In genomic region chr10:91756286-91756685, GRCh38 we compare ENCODE assay signal across 22 cellular contexts. TPM values are rescaled to one million over a fixed set of nuclear protein-coding genes. Genes with fewer than 3 reads are reported as not detected.
DNase-seq lines count a peak whose midpoint lies in the region; ATAC-seq, FAIRE-seq and TF ChIP-seq lines count a peak whose summit lies in the region.
"Had no signal": no experiment of that assay in that cellular context is flagged by ENCODE, and none has a peak within 500 bp of the region (broad histone marks: within the 10 kb centered on the region; RNA-seq: fewer than 3 reads in every experiment).

No MANE protein-coding gene starts in this region.

- DNase-seq in BJ (ENCODE audit: low read depth) (peak; percentile 38), M059J (ENCODE audit: low read depth) (peak; percentile 49), K562 (ENCODE audit: extremely low read depth in 1 of 4, low spot score in 3 of 4) (no peak), iris pigment epithelial cell (ENCODE audit: low read depth) (peak; percentile 90), foreskin melanocyte (no peak), NCI-H2081 treated with DMSO at 0.1 percent for 48 hours (lab: John Stamatoyannopoulos, UW) (no peak), small intestine (no peak), HTR-8/SVneo (ENCODE audit: insufficient read length, low spot score) (no peak)
- DNase-seq: activated CD8-positive, alpha-beta T cell treated with anti-CD3 and anti-CD28 coated beads for 36 hours; adrenal gland; BE2C; cortex of kidney; DMS53; lower lobe of right lung; NCI-H1694 treated with DMSO at 0.1 percent for 48 hours; NCI-H510A treated with DMSO at 0.1 percent for 48 hours; right lobe of liver; stimulated activated CD4-positive, alpha-beta T cell treated with anti-CD3 and anti-CD28 coated beads, Interleukin-4, amount 100 ng/mL, for 4 hours; trophoblast cell had no signal

- H3K4me2 ChIP-seq in K562 (ENCODE audit: insufficient read depth, low read length): no peak overlapping the region
- H3K4me2 ChIP-seq: GM23338 had no signal

- no peak for TF ChIP-seq POLR2A in K562 (conservative IDR thresholded peaks at IDR 0.05)

- H3K27me3 ChIP-seq in BJ (ENCODE audit: control insufficient read depth, insufficient read depth, low read length) (no peaks in the 10 kb centered on the region), K562 (ENCODE audit: control insufficient read depth in 2 of 2, insufficient read depth in 2 of 2, low read length in 2 of 2) (no peaks in the 10 kb centered on the region), small intestine (ENCODE audit: control insufficient read depth in 2 of 2, insufficient read depth in 2 of 2, low read length in 2 of 2) (no peaks in the 10 kb centered on the region)
- H3K27me3 ChIP-seq: adrenal gland, right lobe of liver had no signal

- no peak overlapping the region for H3K4me3 ChIP-seq in BJ (ENCODE audit: low read depth, low read length)
- H3K4me3 ChIP-seq in K562: no peak overlapping the region
- H3K4me3 ChIP-seq in small intestine (ENCODE audit: low read depth in 1 of 2, low read length in 2 of 2): no peak overlapping the region
- H3K4me3 ChIP-seq: adrenal gland, GM23338, lower lobe of right lung, right lobe of liver had no signal

- H3K4me1 ChIP-seq in K562 (replicated peaks in 1 of 2; ENCODE audit: control insufficient read depth in 2 of 2, insufficient read depth in 2 of 2, low read length in 2 of 2) (no peaks in the 10 kb centered on the region; a peak in 1 of 5 replicates), small intestine (ENCODE audit: control insufficient read depth in 2 of 2, insufficient read depth in 1 of 2, low read depth in 1 of 2, low read length in 1 of 2) (no peaks in the 10 kb centered on the region)
- H3K4me1 ChIP-seq: adrenal gland, BE2C, lower lobe of right lung, right lobe of liver had no signal

- intact Hi-C loops in K562 (cut with micrococcal nuclease): loop anchor here (10.0 kb wide), 1 partner anchor 99 kb away; no protein-coding TSS in a partner anchor

- CTCF ChIA-PET in BJ (lab: Yijun Ruan, JAX): interaction anchor here (1.0 to 1.6 kb wide), 2 partner anchors 15 to 152 kb away, joined by 3 read pairs; no protein-coding TSS in a partner anchor
- CTCF ChIA-PET in K562 (lab: Yijun Ruan, JAX; ENCODE audit: low intra/inter-chr PET ratio): no interaction called here

- H3K9me3 ChIP-seq in K562 (replicated peaks; ENCODE audit: control insufficient read depth, insufficient read depth, low read depth, low read length): no peaks in the 10 kb centered on the region
- H3K9me3 ChIP-seq in small intestine (ENCODE audit: control insufficient read depth, low read depth): no peaks in the 10 kb centered on the region
- H3K9me3 ChIP-seq: adrenal gland, BE2C, lower lobe of right lung, right lobe of liver had no signal

- no peak overlapping the region for H2AFZ ChIP-seq in K562 (ENCODE audit: low read depth, low read length)
- H2AFZ ChIP-seq: GM23338 had no signal

- BruUV-seq in K562 (replicated peaks; lab: Mats Ljungman, UMichigan): no TSS peak

- H3K27ac ChIP-seq in K562 (ENCODE audit: extremely low read depth, low read depth, low read length): no peak overlapping the region
- no peak overlapping the region for H3K27ac ChIP-seq in small intestine (ENCODE audit: low read depth in 1 of 2, low read length in 1 of 2)
- H3K27ac ChIP-seq: adrenal gland, lower lobe of right lung, right lobe of liver, VCaP had no signal

- H3K9me1 ChIP-seq in K562 (ENCODE audit: control insufficient read depth, insufficient read depth, low read length): no peaks in the 10 kb centered on the region

- 22% methylated on average over 2 of the region's 2 CpGs for WGBS in K562 (ENCODE audit: insufficient coverage, low coverage, missing lambda C conversion rate)
- WGBS in small intestine, 3 donors: 59 to 62% (median 61%) methylated on average over 2 of the region's 2 CpGs

- TF ChIP-seq EP300 in K562 (IDR thresholded peaks at IDR 0.05; ENCODE audit: low read length): no peak

- H3K36me3 ChIP-seq in BJ (ENCODE audit: control insufficient read depth, insufficient read depth, low read length): no peaks in the 10 kb centered on the region
- no peaks in the 10 kb centered on the region for H3K36me3 ChIP-seq in K562 (ENCODE audit: control insufficient read depth, insufficient read depth, low read length)
- H3K36me3 ChIP-seq in small intestine (ENCODE audit: control insufficient read depth in 2 of 2, insufficient read depth in 2 of 2, low read length in 2 of 2): no peaks in the 10 kb centered on the region
- H3K36me3 ChIP-seq: adrenal gland, BE2C, lower lobe of right lung, right lobe of liver had no signal

- ATAC-seq in K562: no peak
- ATAC-seq: activated CD8-positive, alpha-beta T cell treated with anti-CD3 and anti-CD28 coated beads for 36 hours; esophagus mucosa; GM23338; lower lobe of right lung; right lobe of liver had no signal

- no peaks in the 10 kb centered on the region for H4K20me1 ChIP-seq in K562 (replicated peaks; ENCODE audit: control insufficient read depth, insufficient read depth, low read length)

- TF ChIP-seq CTCF in BJ (IDR thresholded peaks at IDR 0.05; ENCODE audit: insufficient read depth, low read depth, low read length) (no peak), K562 (IDR thresholded peaks at IDR 0.05 in 2 of 3, conservative IDR thresholded peaks at IDR 0.05 in 1 of 3; ENCODE audit: insufficient read depth in 2 of 3, low read depth in 1 of 3, low read length in 3 of 3) (no peak)

- no peak overlapping the region for H3K9ac ChIP-seq in K562 (ENCODE audit: insufficient read depth in 1 of 2, low read depth in 2 of 2, low read length in 2 of 2)

- POLR2A ChIA-PET in BJ (lab: Charles Lee): no interaction called here
- POLR2A ChIA-PET in K562 (lab: Yijun Ruan, JAX): interaction anchor here (0.6 kb wide), 1 partner anchor 50 kb away, joined by 3 read pairs; no protein-coding TSS in a partner anchor

- no peaks in the 10 kb centered on the region for H3K79me2 ChIP-seq in K562 (ENCODE audit: control insufficient read depth, insufficient read depth, low read length)

- in situ Hi-C loops in K562 (cut with MboI): loop anchor here (25.0 kb wide), 1 partner anchor 681 kb away; no protein-coding TSS in a partner anchor

- FAIRE-seq in K562 (lab: Jason Lieb, UNC) (no peak), small intestine (lab: Jason Lieb, UNC) (no peak), HTR-8/SVneo (lab: Jason Lieb, UNC) (no peak)

- TF ChIP-seq RAD21 in K562 (CRISPR knock-in tag; conservative IDR thresholded peaks at IDR 0.05 in 1 of 2, IDR thresholded peaks at IDR 0.05 in 1 of 2): no peak

TF ChIP-seq in K562, 482 proteins besides CTCF, POLR2A, EP300 and RAD21 (continues in another document):
- TF ChIP-seq ZFP36 (IDR thresholded peaks at IDR 0.05; ENCODE audit: low read depth, low read length, partially characterized antibody): no peak
- no peak for TF ChIP-seq ZNF232 (CRISPR knock-in tag; IDR thresholded peaks at IDR 0.05)
- TF ChIP-seq JUND (IDR thresholded peaks at IDR 0.05; ENCODE audit: borderline replicate concordance, low read depth, low read length): peak; percentile 12; the same call in 1 of the 2 replicates
- no peak for TF ChIP-seq JUND (tag; IDR thresholded peaks at IDR 0.05; ENCODE audit: borderline replicate concordance, low read depth, low read length)
- peak; percentile 34; the same call in 1 of the 2 replicates for TF ChIP-seq ATF3 (IDR thresholded peaks at IDR 0.05)
- no peak for TF ChIP-seq ATF3 (CRISPR knock-in tag; conservative IDR thresholded peaks at IDR 0.05)
- TF ChIP-seq MAFG (tag; conservative IDR thresholded peaks at IDR 0.05): peak; percentile 15; the same call in 1 of the 2 replicates
- TF ChIP-seq ZNF507 (tag; conservative IDR thresholded peaks at IDR 0.05): no peak
- no peak for TF ChIP-seq HCFC1 (IDR thresholded peaks at IDR 0.05; ENCODE audit: low read depth, low read length)
- no peak for TF ChIP-seq PCBP2 (IDR thresholded peaks at IDR 0.05; ENCODE audit: low read depth, low read length, poor library complexity, severe bottlenecking)

RNA-seq across cellular contexts. Expression of gene TNKS2, which starts 41.9 kb away (rescaled TPM):
- polyA plus RNA-seq in BJ (2011; rRNA removed) (16.6 and 29.3 TPM in 2 replicates), K562 (2011; rRNA removed) (15.2 and 19.8 TPM in 2 replicates), K562 (2014; fragmentation: Illumina TruSeq; extraction: Trizol) (12.9 and 14.1 TPM in 2 replicates), K562 (2014; fragmentation: Nextera tagmentation; extraction: Ambion mirVana) (1 to 10 TPM; 3.5 to 6.0 TPM), K562 (2014; rRNA removed) (9.2 TPM in 2 replicates), small intestine (10 to 100 TPM in 1 of 3 donors, 1 to 10 TPM in 2; 9.2 to 10.5 (median 9.8) TPM)
- polyA minus RNA-seq in BJ (2011; rRNA and poly(A)+ RNA removed): 24.5 and 28.9 TPM in 2 replicates
- total RNA-seq in M059J (2014; rRNA removed; shearing (Covaris generic)): 17.3 and 30.0 TPM in 2 replicates
- total RNA-seq in K562 (2011; cell fraction: chromatin; rRNA removed; ENCODE audit: low replicate concordance): 13.9 and 33.4 TPM in 2 replicates
- 8.2 and 10.7 TPM in 2 replicates for total RNA-seq in K562 (2011; cell fraction: nucleolus; rRNA removed)
- 15.0 and 18.2 TPM in 2 replicates for total RNA-seq in K562 (2011; cell fraction: nucleoplasm; rRNA removed)
- total RNA-seq in K562 (2014; rRNA removed) (8.6 and 10.8 TPM in 2 replicates), K562 (2014; rRNA removed; fragmentation: Illumina TruSeq; extraction: Trizol) (7.0 and 8.4 TPM in 2 replicates), K562 (2015; rRNA removed; fragmentation: Illumina TruSeq; extraction: Trizol) (5.1 and 5.8 TPM in 2 replicates), K562 (2021) (13.5 and 15.2 TPM in 2 replicates)
- 4.8 and 7.6 TPM in 2 replicates for polyA plus RNA-seq in K562 (2011; cell fraction: cytosol; rRNA removed)
- 13.3 and 16.1 TPM in 2 replicates for polyA plus RNA-seq in K562 (2011; cell fraction: nucleus; rRNA removed)
- polyA plus RNA-seq in K562 (2012): 8.8 and 14.0 TPM in 2 replicates
- 42.3 and 42.4 TPM in 2 replicates for polyA minus RNA-seq in K562 (2011; rRNA and poly(A)+ RNA removed)
- 11.8 and 15.7 TPM in 2 replicates for polyA minus RNA-seq in K562 (2011; cell fraction: cytosol; rRNA and poly(A)+ RNA removed)
- polyA minus RNA-seq in K562 (2011; cell fraction: nucleus; rRNA and poly(A)+ RNA removed): 11.2 and 19.1 TPM in 2 replicates

Comparison
In these comparisons a context has a peak if more than half of its experiments do, and no peak if none do; other contexts are left out.
1. DNase-seq: peak in BJ (single experiment), M059J (single experiment) and iris pigment epithelial cell (single experiment); none in K562 (0 of 4), foreskin melanocyte (single experiment), NCI-H2081 treated with DMSO at 0.1 percent for 48 hours (single experiment), small intestine (single experiment) and HTR-8/SVneo (single experiment).